Comparison of ENCODE assay signal across 8 cellular contexts in the genomic region with DNA sequence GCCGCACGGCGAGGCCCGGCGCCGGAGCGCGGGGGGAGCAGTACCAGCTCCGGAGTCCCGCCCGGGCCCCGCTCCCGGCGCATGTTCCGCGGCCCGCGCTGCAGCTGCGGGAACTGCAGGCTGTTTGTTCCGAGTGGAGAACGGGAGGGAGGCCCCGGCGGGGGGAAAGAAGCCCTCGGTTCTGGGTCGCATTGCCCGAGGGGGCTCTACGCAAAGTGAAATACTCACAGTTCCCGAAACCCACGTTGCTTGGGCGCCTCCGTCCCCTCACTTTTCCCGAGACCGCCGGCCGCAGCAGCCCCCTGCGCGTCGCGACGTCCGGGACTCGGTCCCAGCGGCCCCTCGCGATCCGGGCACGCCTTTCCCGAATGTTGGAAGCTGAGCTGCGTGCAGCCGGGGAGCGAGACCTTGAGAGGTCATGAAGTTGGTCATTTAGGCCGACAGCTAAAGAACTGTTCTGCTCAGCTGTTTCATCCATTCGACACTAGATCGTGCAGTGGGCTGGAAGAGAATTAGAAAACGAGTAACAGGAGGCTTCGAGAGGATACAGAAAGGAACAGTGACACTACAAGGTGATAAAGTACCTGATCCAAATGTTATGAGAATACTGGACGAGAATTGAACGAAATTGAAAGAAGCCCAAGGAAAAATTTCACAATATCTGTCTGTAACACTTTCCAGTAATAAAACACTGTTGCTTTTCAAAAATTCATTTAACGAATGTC. TPM values are rescaled to one million over a fixed set of nuclear protein-coding genes. Genes with fewer than 3 reads are reported as not detected.
A peak's percentile ranks its signal among the peaks of the same experiment; 100 is the strongest.
DNase-seq lines count a peak whose midpoint lies in the region; ATAC-seq, FAIRE-seq and TF ChIP-seq lines count a peak whose summit lies in the region.

No MANE protein-coding gene starts in this region.

- no peak overlapping the region for H2BK120ac ChIP-seq in H1 (replicated peaks; ENCODE audit: low read depth, low read length)

- H3K9me3 ChIP-seq in H1 (ENCODE audit: insufficient read depth in 2 of 2, low read depth in 1 of 2, low read length in 1 of 2): no peaks in the 10 kb centered on the region
- H3K9me3 ChIP-seq in mucosa of descending colon: no peaks in the 10 kb centered on the region

- H3K36me3 ChIP-seq in H1 (ENCODE audit: control insufficient read depth in 2 of 4, insufficient read depth in 4 of 4, low read length in 3 of 4) (no peaks in the 10 kb centered on the region), mucosa of descending colon (ENCODE audit: low read depth) (no peaks in the 10 kb centered on the region), urinary bladder (ENCODE audit: insufficient read depth) (no peaks in the 10 kb centered on the region)

- peak overlapping the region; percentile 65 for H4K5ac ChIP-seq in H1 (ENCODE audit: insufficient read length, low read depth, low read length)

- H2BK12ac ChIP-seq in H1 (ENCODE audit: low read depth, low read length): no peak overlapping the region

- peak overlapping the region; percentile 74 for H2AFZ ChIP-seq in H1 (ENCODE audit: low read length)

- 7% methylated on average over 54 of the region's 59 CpGs; no CpG with 5 or more reads in 1 of the 2 experiments for WGBS in H1 (ENCODE audit: extremely low coverage in 1 of 2, insufficient coverage in 1 of 2, insufficient read length in 1 of 2, insufficient replicate concordance in 2 of 2, low coverage in 1 of 2, low lambda C conversion rate in 2 of 2, missing lambda C conversion rate in 1 of 2), 2 experiments
- 2% methylated on average over 59 of the region's 59 CpGs for WGBS in urinary bladder

- peaks cover 0 to 40% of the 10 kb centered on the region in 2 experiments; a peak in 3 of 4 replicates for H3K79me2 ChIP-seq in H1 (ENCODE audit: control insufficient read depth in 1 of 2, insufficient read depth in 2 of 2, low read length in 2 of 2)

- H3K27ac ChIP-seq in H1 (ENCODE audit: low read depth, low read length): peak overlapping the region; percentile 99; the same call in 1 of the 2 replicates
- no peak overlapping the region for H3K27ac ChIP-seq in urinary bladder (ENCODE audit: low read depth)

- peak overlapping the region; percentile 26; the same call in 1 of the 2 replicates for H2BK5ac ChIP-seq in H1 (ENCODE audit: low read depth, low read length)

- peak overlapping the region; percentile 90 to 97 for H3K4me2 ChIP-seq in H1 (ENCODE audit: insufficient read depth in 1 of 2, low read depth in 2 of 2, low read length in 2 of 2)

- CTCF ChIA-PET in H1 (lab: Charles Lee; ENCODE audit: partially characterized antibody): interaction anchor here (0.6 to 3.4 kb wide), 7 partner anchors 18 to 184 kb away, joined by 3 to 20 read pairs (median 3); no protein-coding TSS in a partner anchor

- TF ChIP-seq CTCF in AG10803 (conservative IDR thresholded peaks at IDR 0.05; ENCODE audit: low read length) (peak; percentile 11; the same call in 1 of the 2 replicates), GM12864 (IDR thresholded peaks at IDR 0.05; ENCODE audit: low read depth, low read length, missing control alignments) (no peak), H1 (IDR thresholded peaks at IDR 0.05; ENCODE audit: control extremely low read depth in 1 of 3, insufficient read depth in 1 of 3, low read depth in 1 of 3, low read length in 3 of 3) (no peak), mucosa of descending colon (IDR thresholded peaks at IDR 0.05) (no peak), GM20000 (IDR thresholded peaks at IDR 0.05; ENCODE audit: extremely low read depth, missing control alignments) (no peak)

- intact Hi-C loops in mucosa of descending colon (cut with DNase I, micrococcal nuclease): no loop called here

- no peaks in the 10 kb centered on the region for H4K20me1 ChIP-seq in H1 (replicated peaks in 1 of 2; ENCODE audit: control insufficient read depth in 1 of 2, insufficient read depth in 2 of 2, low read length in 2 of 2)

- peak; percentile 14 for DNase-seq in AG10803 (ENCODE audit: low read depth)
- DNase-seq in GM12864 (ENCODE audit: low read depth): no peak
- DNase-seq in SK-MEL-5 (ENCODE audit: low read depth, low spot score): peak; percentile 30
- DNase-seq in H1 (ENCODE audit: low read depth in 1 of 2, low spot score in 2 of 2): no peak
- no peak for DNase-seq in mucosa of descending colon
- no peak for DNase-seq in GM20000 (ENCODE audit: low spot score)

- H3K27me3 ChIP-seq in H1 (replicated peaks in 1 of 4; ENCODE audit: control insufficient read depth in 3 of 4, extremely low read depth in 1 of 4, insufficient read depth in 3 of 4, low read length in 3 of 4): peaks cover 0 to 12% (median 9%) of the 10 kb centered on the region in 4 experiments; a peak in 5 of 7 replicates

- peak in 1 of 2 experiments; percentile 65; a peak in 2 of 3 replicates for TF ChIP-seq POLR2A in H1 (IDR thresholded peaks at IDR 0.05; ENCODE audit: control extremely low read depth in 1 of 2, low read depth in 2 of 2, low read length in 2 of 2)

- H2AK5ac ChIP-seq in H1 (ENCODE audit: low read depth, low read length): no peak overlapping the region

- H3K4ac ChIP-seq in H1 (replicated peaks; ENCODE audit: insufficient read length, low read depth, low read length): no peak overlapping the region

- POLR2A ChIA-PET in H1 (lab: Charles Lee; ENCODE audit: partially characterized antibody): interaction anchor here (0.8 to 2.6 kb wide), 29 partner anchors 9 to 310 kb away, joined by 3 to 13 read pairs (median 4); a partner anchor contains a TSS

- no peak overlapping the region for H3K56ac ChIP-seq in H1 (replicated peaks; ENCODE audit: insufficient read length, low read depth, low read length)

- peaks cover 6% of the 10 kb centered on the region; the same call in 1 of the 2 replicates for H3K23me2 ChIP-seq in H1 (ENCODE audit: low read depth, low read length)

- TF ChIP-seq EP300 in H1 (IDR thresholded peaks at IDR 0.05; ENCODE audit: borderline replicate concordance in 1 of 2, low read depth in 2 of 2, low read length in 2 of 2): no peak

- H3K14ac ChIP-seq in H1 (ENCODE audit: insufficient read length): no peak overlapping the region

- H3K9ac ChIP-seq in H1 (replicated peaks in 1 of 4; ENCODE audit: extremely low read depth in 1 of 4, low read depth in 3 of 4, low read length in 3 of 4): peak overlapping the region; percentile 7 to 96 (median 96); a peak in 6 of 7 replicates

- H4K8ac ChIP-seq in H1 (ENCODE audit: extremely low read depth, insufficient read depth, low read length): peak overlapping the region; percentile 92

- peaks cover 0 to 12% (median 9%) of the 10 kb centered on the region in 4 experiments; a peak in 6 of 7 replicates for H3K4me1 ChIP-seq in H1 (replicated peaks in 1 of 4; ENCODE audit: control insufficient read depth in 3 of 4, insufficient read depth in 4 of 4, low read length in 3 of 4)
- H3K4me1 ChIP-seq in mucosa of descending colon (ENCODE audit: low read depth): peaks cover 9% of the 10 kb centered on the region
- no peaks in the 10 kb centered on the region for H3K4me1 ChIP-seq in urinary bladder (ENCODE audit: insufficient read depth)

- in situ Hi-C loops in SK-MEL-5 (cut with HindIII; ENCODE audit: low pct_unique_long_range_greater_than_20kb, low sequenced_read_pairs): no loop called here

- H3K18ac ChIP-seq in H1 (ENCODE audit: extremely low read depth, low read length): peak overlapping the region; percentile 33; the same call in 1 of the 2 replicates

- no peak overlapping the region; the same call in 1 of the 2 replicates for H2BK15ac ChIP-seq in H1 (ENCODE audit: low read length)

- H3K4me3 ChIP-seq in AG10803 (ENCODE audit: low read length) (peak overlapping the region; percentile 91), GM12864 (ENCODE audit: low read depth, low read length) (peak overlapping the region; percentile 88), H1 (ENCODE audit: extremely low read depth in 1 of 4, insufficient read depth in 2 of 4, low read depth in 3 of 4, low read length in 4 of 4) (peak overlapping the region; percentile 96 to 100 (median 96)), mucosa of descending colon (peak overlapping the region; percentile 95), urinary bladder (ENCODE audit: low read depth, low read length) (peak overlapping the region; percentile 91)

- no peak overlapping the region for H2BK20ac ChIP-seq in H1 (ENCODE audit: low read length)

- H3K79me1 ChIP-seq in H1 (ENCODE audit: low read depth, low read length): peaks cover 3% of the 10 kb centered on the region; the same call in 1 of the 2 replicates

- ATAC-seq in HG03354 (IDR thresholded peaks at IDR 0.05; ENCODE audit: poor library complexity, severe bottlenecking, unreplicated experiment) (peak; percentile 60), mucosa of descending colon (peak; percentile 10)

- no peak for TF ChIP-seq RAD21 in H1 (IDR thresholded peaks at IDR 0.05 in 1 of 2, conservative IDR thresholded peaks at IDR 0.05 in 1 of 2; ENCODE audit: low read depth in 2 of 2, low read length in 2 of 2)

- no peak for FAIRE-seq in H1 (lab: Jason Lieb, UNC)

- peak overlapping the region; percentile 25 for H4K91ac ChIP-seq in H1 (replicated peaks; ENCODE audit: insufficient read length, low read length)

- H3K23ac ChIP-seq in H1 (ENCODE audit: insufficient read length): no peak overlapping the region

TF ChIP-seq in H1, 55 proteins besides CTCF, POLR2A, EP300 and RAD21 (continues in another document):
- TF ChIP-seq ASH2L (IDR thresholded peaks at IDR 0.05; ENCODE audit: low read length) (peak; percentile 55), TAF1 (IDR thresholded peaks at IDR 0.05; ENCODE audit: low read depth, low read length) (no peak), SIN3A (conservative IDR thresholded peaks at IDR 0.05 in 1 of 2, IDR thresholded peaks at IDR 0.05 in 1 of 2; ENCODE audit: low read depth in 1 of 2, low read length in 2 of 2) (no peak; a peak in 1 of 4 replicates)
- TF ChIP-seq, protein P1, sequence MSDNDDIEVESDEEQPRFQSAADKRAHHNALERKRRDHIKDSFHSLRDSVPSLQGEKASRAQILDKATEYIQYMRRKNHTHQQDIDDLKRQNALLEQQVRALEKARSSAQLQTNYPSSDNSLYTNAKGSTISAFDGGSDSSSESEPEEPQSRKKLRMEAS (IDR thresholded peaks at IDR 0.05): peak; percentile 43; the same call in 1 of the 2 replicates

RNA-seq across cellular contexts. Expression of a gene that starts 0.6 kb away (rescaled TPM):
- 6.8 and 7.6 TPM in 2 replicates for total RNA-seq in SK-MEL-5 (2014; rRNA removed; shearing (Covaris generic))
- polyA plus RNA-seq in SK-MEL-5 (2015; cell fraction: cytosol; rRNA removed): 4.7 and 6.9 TPM in 2 replicates
- polyA plus RNA-seq in SK-MEL-5 (2015; cell fraction: nucleus; rRNA removed): 7.1 and 9.9 TPM in 2 replicates
- total RNA-seq in H1 (2021; fragmentation: NEBNext Ultra II Directional; extraction: Animal tissue kit (Norgen Biotek cat#: 25700)): 12.4 and 12.6 TPM in 2 replicates
- polyA plus RNA-seq in H1 (2011; rRNA removed) (3.9 and 5.6 TPM in 2 replicates), urinary bladder (2.9 TPM)
- 5.9 TPM for polyA plus RNA-seq in H1 (2011; cell fraction: cytosol; rRNA removed)
- polyA plus RNA-seq in H1 (2011; cell fraction: nucleus; rRNA removed): 3.6 TPM
- polyA plus RNA-seq in H1 (2012, experiment 1 of 2): 4.9 to 9.5 TPM (median 5.2 TPM) in 4 replicates
- 0.66 TPM for polyA plus RNA-seq in H1 (2012, experiment 2 of 2)
- polyA plus RNA-seq in H1 (2013, experiment 1 of 2): 7.5 TPM
- 7.2 TPM for polyA plus RNA-seq in H1 (2013, experiment 2 of 2)
- 6.1 and 9.7 TPM in 2 replicates for polyA minus RNA-seq in H1 (2011; rRNA and poly(A)+ RNA removed)
- polyA minus RNA-seq in H1 (2011; cell fraction: cytosol; rRNA and poly(A)+ RNA removed): 3.2 TPM
- polyA minus RNA-seq in H1 (2011; cell fraction: nucleus; rRNA and poly(A)+ RNA removed): 15.1 TPM
- total RNA-seq in mucosa of descending colon (1 to 10 TPM; 3.8 to 4.5 (median 4.4) TPM), urinary bladder (11.3 TPM)

Comparison
In these comparisons a context has a peak if more than half of its experiments do, and no peak if none do; other contexts are left out.
1. DNase-seq: peak in AG10803 (single experiment) and SK-MEL-5 (single experiment); none in GM12864 (single experiment), H1 (0 of 2), mucosa of descending colon (0 of 3) and GM20000 (single experiment).
2. Peak in every context shown above with its lines, with median percentiles within 50 percentile points of each other: H3K4me3 ChIP-seq.